In genomic region chr1:86247553-86248279, GRCh38 we compare ENCODE assay signal across 19 cellular contexts.
DNase-seq lines count a peak whose midpoint lies in the region; ATAC-seq and TF ChIP-seq lines count a peak whose summit lies in the region.
"Had no signal": no experiment of that assay in that cellular context is flagged by ENCODE, and none has a peak within 500 bp of the region (broad histone marks: within the 10 kb centered on the region; RNA-seq: fewer than 3 reads in every experiment).

No MANE protein-coding gene starts in this region.

- no peaks in the 10 kb centered on the region for H3K36me3 Mint-ChIP-seq in naive thymus-derived CD4-positive, alpha-beta T cell
- H3K36me3 Mint-ChIP-seq: stimulated activated effector memory CD8-positive, alpha-beta T cell treated with anti-CD3 and anti-CD28 coated beads, Interleukin-12 subunit alpha, Interleukin-12 subunit beta, amount 100 ng/mL, for 72 hours had no signal

- no peaks in the 10 kb centered on the region for H3K4me1 ChIP-seq in naive thymus-derived CD4-positive, alpha-beta T cell (ENCODE audit: control insufficient read depth in 2 of 2, insufficient read depth in 2 of 2, low read length in 2 of 2)

- TF ChIP-seq CTCF in AG09309 (IDR thresholded peaks at IDR 0.05; ENCODE audit: control insufficient read depth, insufficient read depth, low read depth, low read length, missing control alignments), result no peak

- H3K9me3 Mint-ChIP-seq in naive thymus-derived CD4-positive, alpha-beta T cell, result peaks cover 0 to 10% (median 3%) of the 10 kb centered on the region in 11 donors
- H3K9me3 Mint-ChIP-seq: stimulated activated effector memory CD8-positive, alpha-beta T cell treated with anti-CD3 and anti-CD28 coated beads, Interleukin-12 subunit alpha, Interleukin-12 subunit beta, amount 100 ng/mL, for 72 hours; T-helper 1 cell treated with Interleukin-12 subunit alpha and Interleukin-12 subunit beta and Interleukin-4 antibody, amounts not matched to agents 30 μg/mL and 1 μg/mL, for 36 hours had no signal

- H3K27me3 ChIP-seq in naive thymus-derived CD4-positive, alpha-beta T cell (ENCODE audit: control insufficient read depth in 2 of 2, insufficient read depth in 2 of 2, low read length in 2 of 2), result no peaks in the 10 kb centered on the region

- H3K4me1 Mint-ChIP-seq in naive thymus-derived CD4-positive, alpha-beta T cell, result no peaks in the 10 kb centered on the region
- H3K4me1 Mint-ChIP-seq: B cell; neural crest cell; stimulated activated effector memory CD8-positive, alpha-beta T cell treated with anti-CD3 and anti-CD28 coated beads, Interleukin-12 subunit alpha, Interleukin-12 subunit beta, amount 100 ng/mL, for 72 hours had no signal

- H3K4me3 ChIP-seq in AG09309 (ENCODE audit: control insufficient read depth, low read depth, low read length), result peak overlapping the region; percentile 20
- no peak overlapping the region for H3K4me3 ChIP-seq in naive thymus-derived CD4-positive, alpha-beta T cell (ENCODE audit: low read length)

- H3K9me3 ChIP-seq in naive thymus-derived CD4-positive, alpha-beta T cell (ENCODE audit: control insufficient read depth in 2 of 3, low read length in 3 of 3), result no peaks in the 10 kb centered on the region

- H3K36me3 ChIP-seq in naive thymus-derived CD4-positive, alpha-beta T cell (ENCODE audit: control insufficient read depth in 2 of 3, insufficient read depth in 3 of 3, low read length in 3 of 3), result no peaks in the 10 kb centered on the region

- H3K4me3 Mint-ChIP-seq in naive thymus-derived CD4-positive, alpha-beta T cell, result no peak overlapping the region
- H3K4me3 Mint-ChIP-seq: B cell; neural crest cell; stimulated activated effector memory CD8-positive, alpha-beta T cell treated with anti-CD3 and anti-CD28 coated beads, Interleukin-12 subunit alpha, Interleukin-12 subunit beta, amount 100 ng/mL, for 72 hours; T-helper 1 cell treated with Interleukin-12 subunit alpha and Interleukin-12 subunit beta and Interleukin-4 antibody, amounts not matched to agents 30 μg/mL and 1 μg/mL, for 36 hours had no signal

- POLR2A ChIA-PET in naive thymus-derived CD4-positive, alpha-beta T cell (lab: Charles Lee), result no interaction called here

- DNase-seq in AG09309 (ENCODE audit: low read depth) (peak; percentile 52), GOT3 (lab: John Stamatoyannopoulos, UW) (peak; percentile 9), RPMI8226 (peak; percentile 76), kidney tubule cell (ENCODE audit: low spot score) (peak; percentile 28), iPS-NIHi7 (ENCODE audit: extremely low spot score) (no peak)
- DNase-seq in naive thymus-derived CD4-positive, alpha-beta T cell, result no peak
- DNase-seq in activated CD4-positive, alpha-beta T cell treated with anti-CD3 and anti-CD28 coated beads, Interleukin-2, amount 50 U/mL, for 4 hours, result no peak
- DNase-seq: activated CD4-positive, CD25-positive, alpha-beta regulatory T cell; activated naive CD4-positive, alpha-beta T cell treated with anti-CD3 and anti-CD28 coated beads, Interleukin-2, amount 50 U/mL, for 16 hours; DMS153; mammary epithelial cell; NCI-H524 treated with DMSO at 0.1 percent for 48 hours; trophoblast cell had no signal

- H3K27me3 Mint-ChIP-seq in naive thymus-derived CD4-positive, alpha-beta T cell, result peaks cover 0 to 6% (median 0%) of the 10 kb centered on the region in 5 donors
- H3K27me3 Mint-ChIP-seq: B cell had no signal

- CTCF ChIA-PET in naive thymus-derived CD4-positive, alpha-beta T cell (lab: Charles Lee), result no interaction called here

- no peak overlapping the region for H3K27ac ChIP-seq in naive thymus-derived CD4-positive, alpha-beta T cell (ENCODE audit: low read depth, low read length)

- intact Hi-C loops in naive thymus-derived CD4-positive, alpha-beta T cell (cut with micrococcal nuclease), result no loop called here

- ATAC-seq in GM18502 (IDR thresholded peaks at IDR 0.05; ENCODE audit: poor library complexity, unreplicated experiment), result no peak
- no peak for ATAC-seq in naive thymus-derived CD4-positive, alpha-beta T cell
- ATAC-seq: sciatic nerve; stimulated activated effector memory CD8-positive, alpha-beta T cell treated with anti-CD3 and anti-CD28 coated beads, Interleukin-12 subunit alpha, Interleukin-12 subunit beta, amount 100 ng/mL, for 72 hours had no signal

- H3K27ac Mint-ChIP-seq in naive thymus-derived CD4-positive, alpha-beta T cell, result no peak overlapping the region
- H3K27ac Mint-ChIP-seq: B cell; stimulated activated effector memory CD8-positive, alpha-beta T cell treated with anti-CD3 and anti-CD28 coated beads, Interleukin-12 subunit alpha, Interleukin-12 subunit beta, amount 100 ng/mL, for 72 hours; T-helper 1 cell treated with Interleukin-12 subunit alpha and Interleukin-12 subunit beta and Interleukin-4 antibody, amounts not matched to agents 30 μg/mL and 1 μg/mL, for 36 hours had no signal

Comparison
In these comparisons a context has a peak if more than half of its experiments do, and no peak if none do; other contexts are left out.
1. DNase-seq: peak in AG09309 (single experiment), GOT3 (single experiment), RPMI8226 (single experiment) and kidney tubule cell (single experiment); none in naive thymus-derived CD4-positive, alpha-beta T cell (0 of 9), activated CD4-positive, alpha-beta T cell treated with anti-CD3 and anti-CD28 coated beads, Interleukin-2, amount 50 U/mL, for 4 hours (0 of 2) and iPS-NIHi7 (single experiment).